8 cellular contexts compared by ENCODE assay signal in the genomic region with DNA sequence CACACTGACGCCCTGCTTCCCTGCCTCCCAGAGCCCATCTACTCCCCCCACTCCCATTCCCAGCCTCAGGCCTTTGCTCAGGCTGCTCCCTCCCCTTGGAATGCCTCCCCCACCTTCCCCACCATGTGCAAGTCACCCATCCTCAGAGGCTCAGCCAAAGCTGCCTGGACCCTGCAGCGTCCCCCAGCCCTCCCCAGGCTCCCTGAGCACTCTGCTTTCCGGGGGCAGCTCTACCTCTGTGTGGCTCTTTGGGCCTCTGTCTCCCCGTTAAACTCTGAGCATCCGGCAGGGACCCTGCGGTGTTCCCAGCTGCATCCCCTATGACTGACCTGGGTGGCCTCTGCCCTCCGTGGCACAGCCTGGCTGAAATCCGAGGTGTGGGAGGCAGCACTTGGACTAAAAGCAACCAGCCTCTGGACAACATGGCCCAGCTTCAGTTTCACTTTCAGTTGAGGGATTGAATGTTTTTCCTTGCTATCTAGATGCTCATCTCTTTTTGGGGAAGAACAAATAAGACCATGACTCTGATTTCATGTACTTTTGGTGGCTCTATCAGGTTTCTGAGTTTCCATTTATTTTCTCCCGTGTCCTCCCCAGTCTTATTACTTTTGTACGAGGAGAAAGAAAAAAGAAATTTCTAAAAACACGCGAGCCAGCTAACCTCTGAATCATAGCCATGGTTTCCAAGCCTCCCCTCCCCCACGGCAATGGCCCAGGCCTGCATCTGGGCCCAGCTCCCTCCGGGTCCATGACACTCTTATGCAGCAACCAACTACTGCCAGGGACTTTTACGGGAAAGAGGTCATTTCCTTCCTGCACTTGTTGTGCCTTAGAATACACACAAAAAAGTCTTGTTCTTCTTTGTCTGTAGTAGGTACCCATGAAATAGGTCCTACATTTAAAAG. TPM values are rescaled to one million over a fixed set of nuclear protein-coding genes. Genes with fewer than 3 reads are reported as not detected.
A peak's percentile ranks its signal among the peaks of the same experiment; 100 is the strongest.
DNase-seq lines count a peak whose midpoint lies in the region; ATAC-seq, FAIRE-seq and TF ChIP-seq lines count a peak whose summit lies in the region.

No MANE protein-coding gene starts in this region.

- DNase-seq in RWPE1 (ENCODE audit: low spot score) (peak; percentile 46), frontal cortex (ENCODE audit: low spot score in 2 of 2) (peak; percentile 12 to 58), non-pigmented ciliary epithelial cell (ENCODE audit: low read depth) (peak; percentile 37), NCI-H1694 (lab: John Stamatoyannopoulos, UW) (no peak)
- peak; percentile 92 for DNase-seq in activated naive CD4-positive, alpha-beta T cell treated with anti-CD3 and anti-CD28 coated beads for 36 hours

- no peaks in the 10 kb centered on the region for H3K36me3 ChIP-seq in subcutaneous abdominal adipose tissue (ENCODE audit: control insufficient read depth in 5 of 5, insufficient read depth in 5 of 5, low read length in 5 of 5)

- peaks cover 19 to 96% (median 78%) of the 10 kb centered on the region in 5 donors for H3K4me1 ChIP-seq in subcutaneous abdominal adipose tissue (ENCODE audit: control insufficient read depth in 5 of 5, insufficient read depth in 5 of 5, low read length in 5 of 5)

- no peak for FAIRE-seq in frontal cortex (lab: Jason Lieb, UNC)

- H3K27ac ChIP-seq in RWPE1 (peak overlapping the region; percentile 77), subcutaneous abdominal adipose tissue (ENCODE audit: low read depth, low read length) (peak overlapping the region; percentile 99)

- no peaks in the 10 kb centered on the region for H3K9me3 Mint-ChIP-seq in activated naive CD4-positive, alpha-beta T cell treated with anti-CD3 and anti-CD28 coated beads for 36 hours

- TF ChIP-seq CTCF in RWPE1 (conservative IDR thresholded peaks at IDR 0.05; ENCODE audit: low read depth), result no peak

- CTCF ChIA-PET in RWPE1 (lab: Yijun Ruan, JAX), result no interaction called here
- CTCF ChIA-PET in activated naive CD4-positive, alpha-beta T cell treated with anti-CD3 and anti-CD28 coated beads for 36 hours (lab: Charles Lee), result interaction anchor here (0.7 to 2.1 kb wide), 5 partner anchors 13 to 24 kb away, joined by 3 to 6 read pairs (median 5); no protein-coding TSS in a partner anchor

- ATAC-seq in GM21576 (IDR thresholded peaks at IDR 0.05; ENCODE audit: unreplicated experiment), result no peak

- peak overlapping the region; percentile 92 for H3K4me3 Mint-ChIP-seq in activated naive CD4-positive, alpha-beta T cell treated with anti-CD3 and anti-CD28 coated beads for 36 hours

- peak overlapping the region; percentile 48 to 83 (median 81) for H3K9ac ChIP-seq in subcutaneous abdominal adipose tissue (ENCODE audit: low read length in 5 of 5)

- peak overlapping the region; percentile 99 for H3K27ac Mint-ChIP-seq in activated naive CD4-positive, alpha-beta T cell treated with anti-CD3 and anti-CD28 coated beads for 36 hours

- H3K27me3 ChIP-seq in subcutaneous abdominal adipose tissue (ENCODE audit: control insufficient read depth in 5 of 5, insufficient read depth in 4 of 5, low read length in 5 of 5), result no peaks in the 10 kb centered on the region

- H3K4me1 Mint-ChIP-seq in activated naive CD4-positive, alpha-beta T cell treated with anti-CD3 and anti-CD28 coated beads for 36 hours (ENCODE audit: low read depth), result peaks cover 88% of the 10 kb centered on the region

- peaks cover 23% of the 10 kb centered on the region for H3K36me3 Mint-ChIP-seq in activated naive CD4-positive, alpha-beta T cell treated with anti-CD3 and anti-CD28 coated beads for 36 hours (ENCODE audit: low read depth)

- POLR2A ChIA-PET in RWPE1 (lab: Yijun Ruan, JAX; ENCODE audit: low non-redundant PET), result no interaction called here

- no peaks in the 10 kb centered on the region for H3K27me3 Mint-ChIP-seq in activated naive CD4-positive, alpha-beta T cell treated with anti-CD3 and anti-CD28 coated beads for 36 hours (ENCODE audit: low read depth)

- no peaks in the 10 kb centered on the region for H3K9me3 ChIP-seq in subcutaneous abdominal adipose tissue (ENCODE audit: control insufficient read depth in 5 of 5, low read length in 5 of 5)

- intact Hi-C loops in activated naive CD4-positive, alpha-beta T cell treated with anti-CD3 and anti-CD28 coated beads for 36 hours (cut with micrococcal nuclease), result loop anchor here (5.0 to 10.0 kb wide), 3 partner anchors 81 to 509 kb away; a partner anchor contains a TSS

- H3K4me3 ChIP-seq in GM08714 (ENCODE audit: low read length) (peak overlapping the region; percentile 56; the same call in 1 of the 2 replicates), subcutaneous abdominal adipose tissue (ENCODE audit: low read depth in 1 of 5, low read length in 5 of 5) (peak overlapping the region; percentile 49 to 91 (median 72))

RNA-seq across cellular contexts. Expression of a gene that starts 3.8 kb away (rescaled TPM):
- total RNA-seq in activated naive CD4-positive, alpha-beta T cell treated with anti-CD3 and anti-CD28 coated beads for 36 hours, result 10 to 100 TPM; 35.0 to 37.8 TPM
- 1.6 TPM for total RNA-seq in frontal cortex

RNA-seq across cellular contexts. Expression of a gene that starts 44.8 kb away (rescaled TPM):
- total RNA-seq in activated naive CD4-positive, alpha-beta T cell treated with anti-CD3 and anti-CD28 coated beads for 36 hours, result under 1 TPM; 0.07 to 0.20 TPM
- total RNA-seq in frontal cortex, result 7.7 TPM

Comparison
In these comparisons a context has a peak if more than half of its experiments do, and no peak if none do; other contexts are left out.
1. RNA of a gene that starts 3.8 kb away (total RNA-seq): 35.0 to 37.8 TPM in activated naive CD4-positive, alpha-beta T cell treated with anti-CD3 and anti-CD28 coated beads for 36 hours; 1.6 TPM in frontal cortex (single experiment); every median in the first group is over 10 times any median in the second.